In the genomic region with DNA sequence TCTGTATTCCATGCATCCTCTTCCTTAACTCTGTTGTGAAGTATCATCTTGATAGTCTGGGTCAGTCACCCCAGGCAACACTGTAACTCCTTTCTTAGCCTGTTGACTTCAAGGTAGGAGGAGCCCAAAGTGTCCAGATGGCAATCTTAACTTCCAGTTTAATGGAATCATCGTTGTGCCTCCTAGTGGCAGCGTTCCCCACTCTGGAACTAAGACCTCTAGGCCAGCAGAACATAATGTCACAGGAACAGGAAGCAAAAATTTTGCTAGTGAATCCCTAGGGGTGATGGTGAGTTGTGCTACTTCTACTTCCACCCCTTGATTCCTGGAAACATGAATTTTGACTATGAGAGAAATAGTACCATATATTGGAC, we compare ENCODE assay signal across 15 cellular contexts. TPM values are rescaled to one million over a fixed set of nuclear protein-coding genes. Genes with fewer than 3 reads are reported as not detected.
"Had no signal": no experiment of that assay in that cellular context is flagged by ENCODE, and none has a peak within 500 bp of the region (broad histone marks: within the 10 kb centered on the region; RNA-seq: fewer than 3 reads in every experiment).

No MANE protein-coding gene starts in this region.

- H3K4me1 ChIP-seq: right lobe of liver had no signal

- H3K27me3 Mint-ChIP-seq: activated CD4-positive, alpha-beta memory T cell treated with anti-CD3 and anti-CD28 coated beads, Interleukin-2, amount 10 ng/mL, durations not matched to agents 7 days and 5 days; activated CD4-positive, alpha-beta T cell treated with anti-CD3 and anti-CD28 coated beads for 36 hours; activated T-cell treated with anti-CD3 and anti-CD28 coated beads, Interleukin-2, amount 50 U/mL, for 24 hours; stimulated activated naive CD8-positive, alpha-beta T cell treated with anti-CD3 and anti-CD28 coated beads, Interleukin-15, Interleukin-2, amounts not matched to agents 100 ng/mL and 50 ng/mL, for 24 hours had no signal

- H3K4me3 Mint-ChIP-seq: activated CD4-positive, alpha-beta memory T cell treated with anti-CD3 and anti-CD28 coated beads, Interleukin-2, amount 10 ng/mL, durations not matched to agents 7 days and 5 days; activated CD4-positive, alpha-beta T cell treated with anti-CD3 and anti-CD28 coated beads for 36 hours; activated T-cell treated with anti-CD3 and anti-CD28 coated beads, Interleukin-2, amount 50 U/mL, for 24 hours; nephron progenitor cell; stimulated activated naive CD8-positive, alpha-beta T cell treated with anti-CD3 and anti-CD28 coated beads, Interleukin-15, Interleukin-2, amounts not matched to agents 100 ng/mL and 50 ng/mL, for 24 hours had no signal

- H3K4me3 ChIP-seq: cardiac muscle cell, esophagus squamous epithelium, right lobe of liver had no signal

- DNase-seq: activated CD4-positive, alpha-beta memory T cell treated with anti-CD3 and anti-CD28 coated beads, Interleukin-2, amount 10 ng/mL, durations not matched to agents 7 days and 5 days; activated CD4-positive, alpha-beta T cell treated with anti-CD3 and anti-CD28 coated beads for 36 hours; activated naive CD4-positive, alpha-beta T cell treated with anti-CD3 and anti-CD28 coated beads, Interleukin-2, amount 50 U/mL, for 16 hours; activated T-cell treated with anti-CD3 and anti-CD28 coated beads, Interleukin-2, amount 50 U/mL, for 24 hours; esophagus squamous epithelium; glutamatergic neuron; hypothalamus; nephron progenitor cell; occipital lobe; right lobe of liver had no signal

- H3K27ac Mint-ChIP-seq: activated CD4-positive, alpha-beta memory T cell treated with anti-CD3 and anti-CD28 coated beads, Interleukin-2, amount 10 ng/mL, durations not matched to agents 7 days and 5 days; activated CD4-positive, alpha-beta T cell treated with anti-CD3 and anti-CD28 coated beads for 36 hours; activated T-cell treated with anti-CD3 and anti-CD28 coated beads, Interleukin-2, amount 50 U/mL, for 24 hours; nephron progenitor cell; stimulated activated naive CD8-positive, alpha-beta T cell treated with anti-CD3 and anti-CD28 coated beads, Interleukin-15, Interleukin-2, amounts not matched to agents 100 ng/mL and 50 ng/mL, for 24 hours had no signal

- H3K27me3 ChIP-seq: cardiac muscle cell, esophagus squamous epithelium, right lobe of liver had no signal

- ATAC-seq: activated CD4-positive, alpha-beta T cell treated with anti-CD3 and anti-CD28 coated beads for 36 hours; right lobe of liver had no signal

- H3K36me3 ChIP-seq: cardiac muscle cell, esophagus squamous epithelium, right lobe of liver had no signal

- H3K9me3 Mint-ChIP-seq: activated T-cell treated with anti-CD3 and anti-CD28 coated beads, Interleukin-2, amount 50 U/mL, for 24 hours; stimulated activated naive CD8-positive, alpha-beta T cell treated with anti-CD3 and anti-CD28 coated beads, Interleukin-15, Interleukin-2, amounts not matched to agents 100 ng/mL and 50 ng/mL, for 24 hours had no signal

- H3K27ac ChIP-seq: cardiac muscle cell, right lobe of liver, VCaP had no signal

- H3K9me3 ChIP-seq: esophagus squamous epithelium, right lobe of liver had no signal

RNA-seq across cellular contexts. Expression of a gene that starts 11.7 kb away (rescaled TPM):
- total RNA-seq: fibroblast of villous mesenchyme, pulmonary artery endothelial cell had no signal
